ENCODE assay signal across 23 cellular contexts in genomic region chr7:2482725-2483451, GRCh38. TPM values are rescaled to one million over a fixed set of nuclear protein-coding genes. Genes with fewer than 3 reads are reported as not detected.
DNase-seq lines count a peak whose midpoint lies in the region; ATAC-seq and TF ChIP-seq lines count a peak whose summit lies in the region.
"Had no signal": no experiment of that assay in that cellular context is flagged by ENCODE, and none has a peak within 500 bp of the region (broad histone marks: within the 10 kb centered on the region; RNA-seq: fewer than 3 reads in every experiment).

No MANE protein-coding gene starts in this region.

- H3K36me3 ChIP-seq in SU-DHL-6 (ENCODE audit: low read length) (no peaks in the 10 kb centered on the region), smooth muscle cell (ENCODE audit: low read depth) (no peaks in the 10 kb centered on the region)
- H3K36me3 ChIP-seq: uterus had no signal

- H3F3A ChIP-seq in SU-DHL-6 (ENCODE audit: insufficient read depth) (no peaks in the 10 kb centered on the region), smooth muscle cell (ENCODE audit: low read depth) (no peaks in the 10 kb centered on the region)

- peak; percentile 22 for DNase-seq in activated naive CD4-positive, alpha-beta T cell treated with anti-CD3 and anti-CD28 coated beads for 36 hours
- no peak for DNase-seq in activated naive CD4-positive, alpha-beta T cell treated with anti-CD3 and anti-CD28 coated beads, Interleukin-2, amount 50 U/mL, for 16 hours
- DNase-seq in HT1080 (ENCODE audit: low read depth), result peak; percentile 34
- DNase-seq in smooth muscle cell (lab: John Stamatoyannopoulos, UW; ENCODE audit: unreplicated experiment), result no peak
- no peak for DNase-seq in naive thymus-derived CD8-positive, alpha-beta T cell
- no peak for DNase-seq in glomerular visceral epithelial cell (ENCODE audit: extremely low spot score)
- DNase-seq in cortex of kidney (lab: John Stamatoyannopoulos, UW), result no peak
- DNase-seq: activated CD4-positive, alpha-beta T cell treated with anti-CD3 and anti-CD28 coated beads for 36 hours; kidney; NCI-H1436; NK-92 treated with Interleukin-12 subunit alpha and Interleukin-12 subunit beta, amount 100 ng/mL, for 24 hours; stimulated activated naive CD8-positive, alpha-beta T cell treated with anti-CD3 and anti-CD28 coated beads, Interleukin-15, amount 100 ng/mL, for 72 hours; T1000; uterus had no signal

- no peaks in the 10 kb centered on the region for H4K20me1 ChIP-seq in SU-DHL-6 (ENCODE audit: low read depth, low read length)
- no peaks in the 10 kb centered on the region for H4K20me1 ChIP-seq in smooth muscle cell (ENCODE audit: low read depth)

- peaks cover 4% of the 10 kb centered on the region for H3K4me1 ChIP-seq in smooth muscle cell (ENCODE audit: low read depth)

- H3K27me3 Mint-ChIP-seq in activated naive CD4-positive, alpha-beta T cell treated with anti-CD3 and anti-CD28 coated beads for 36 hours (ENCODE audit: low read depth), result no peaks in the 10 kb centered on the region
- H3K27me3 Mint-ChIP-seq in naive thymus-derived CD8-positive, alpha-beta T cell, result peaks cover 0 to 4% (median 0%) of the 10 kb centered on the region in 5 donors
- H3K27me3 Mint-ChIP-seq: activated CD4-positive, alpha-beta T cell treated with anti-CD3 and anti-CD28 coated beads for 36 hours; stimulated activated naive CD8-positive, alpha-beta T cell treated with anti-CD3 and anti-CD28 coated beads, Interleukin-15, amount 100 ng/mL, for 72 hours had no signal

- no peaks in the 10 kb centered on the region for H3K79me2 ChIP-seq in SU-DHL-6 (ENCODE audit: insufficient read depth, low read length)
- H3K79me2 ChIP-seq in smooth muscle cell (ENCODE audit: low read depth), result no peaks in the 10 kb centered on the region
- H3K79me2 ChIP-seq: hepatocyte had no signal

- WGBS in smooth muscle cell (ENCODE audit: low lambda C conversion rate), result 90% methylated on average over 10 of the region's 10 CpGs

- H3K4me2 ChIP-seq in SU-DHL-6 (ENCODE audit: low read depth, low read length, poor library complexity, severe bottlenecking) (no peak overlapping the region), smooth muscle cell (no peak overlapping the region)
- H3K4me2 ChIP-seq: hepatocyte had no signal

- no peaks in the 10 kb centered on the region for H3K36me3 Mint-ChIP-seq in activated naive CD4-positive, alpha-beta T cell treated with anti-CD3 and anti-CD28 coated beads for 36 hours (ENCODE audit: low read depth)
- H3K36me3 Mint-ChIP-seq in naive thymus-derived CD8-positive, alpha-beta T cell, result no peaks in the 10 kb centered on the region
- H3K36me3 Mint-ChIP-seq: CD8-positive, alpha-beta T cell had no signal

- H3K9ac ChIP-seq in SU-DHL-6 (ENCODE audit: low read length) (no peak overlapping the region), smooth muscle cell (ENCODE audit: low read depth) (no peak overlapping the region)

- H3K9me3 ChIP-seq in SU-DHL-6 (ENCODE audit: insufficient read depth, low read length) (no peaks in the 10 kb centered on the region), smooth muscle cell (replicated peaks; ENCODE audit: low read depth) (no peaks in the 10 kb centered on the region)
- H3K9me3 ChIP-seq: uterus had no signal

- peaks cover 8% of the 10 kb centered on the region for H3K9me3 Mint-ChIP-seq in activated naive CD4-positive, alpha-beta T cell treated with anti-CD3 and anti-CD28 coated beads for 36 hours
- H3K9me3 Mint-ChIP-seq in naive thymus-derived CD8-positive, alpha-beta T cell, result peaks cover 0 to 6% (median 0%) of the 10 kb centered on the region in 9 donors
- H3K9me3 Mint-ChIP-seq: activated naive CD4-positive, alpha-beta T cell treated with anti-CD3 and anti-CD28 coated beads, Interleukin-2, amount 50 U/mL, for 72 hours; CD8-positive, alpha-beta T cell had no signal

- H3K27ac ChIP-seq in SU-DHL-6 (ENCODE audit: low read depth, low read length) (no peak overlapping the region), smooth muscle cell (ENCODE audit: low read depth) (no peak overlapping the region)
- H3K27ac ChIP-seq: hepatocyte, uterus had no signal

- H3K27ac Mint-ChIP-seq in activated naive CD4-positive, alpha-beta T cell treated with anti-CD3 and anti-CD28 coated beads for 36 hours, result no peak overlapping the region
- H3K27ac Mint-ChIP-seq in naive thymus-derived CD8-positive, alpha-beta T cell, result no peak overlapping the region
- H3K27ac Mint-ChIP-seq: activated CD4-positive, alpha-beta T cell treated with anti-CD3 and anti-CD28 coated beads for 36 hours; activated naive CD4-positive, alpha-beta T cell treated with anti-CD3 and anti-CD28 coated beads, Interleukin-2, amount 50 U/mL, for 72 hours; CD8-positive, alpha-beta T cell; stimulated activated naive CD8-positive, alpha-beta T cell treated with anti-CD3 and anti-CD28 coated beads, Interleukin-15, amount 100 ng/mL, for 72 hours had no signal

- CTCF ChIA-PET in activated naive CD4-positive, alpha-beta T cell treated with anti-CD3 and anti-CD28 coated beads for 36 hours (lab: Charles Lee), result interaction anchor here (0.5 to 2.1 kb wide), 5 partner anchors 12 to 79 kb away, joined by 3 to 6 read pairs (median 5); no protein-coding TSS in a partner anchor

- H3K27me3 ChIP-seq in SU-DHL-6 (ENCODE audit: low read length) (no peaks in the 10 kb centered on the region), smooth muscle cell (ENCODE audit: low read depth) (no peaks in the 10 kb centered on the region)
- H3K27me3 ChIP-seq: hepatocyte, uterus had no signal

- TF ChIP-seq CTCF in SU-DHL-6 (IDR thresholded peaks at IDR 0.05; ENCODE audit: insufficient read depth, low read length, poor library complexity, severe bottlenecking) (peak; percentile 29), smooth muscle cell (IDR thresholded peaks at IDR 0.05; ENCODE audit: borderline replicate concordance, insufficient read depth, poor library complexity, severe bottlenecking) (peak; percentile 9)

- POLR2A ChIA-PET in naive thymus-derived CD8-positive, alpha-beta T cell (lab: Charles Lee), result interaction anchor here (1.2 to 1.6 kb wide), 2 partner anchors 25 to 37 kb away, joined by 4 to 10 read pairs; no protein-coding TSS in a partner anchor

- no peaks in the 10 kb centered on the region for H3K9me2 ChIP-seq in SU-DHL-6 (replicated peaks; ENCODE audit: insufficient read depth, low read length)

- H2AFZ ChIP-seq in SU-DHL-6 (ENCODE audit: low read depth, low read length, severe bottlenecking) (no peak overlapping the region), smooth muscle cell (ENCODE audit: low read depth) (no peak overlapping the region)
- H2AFZ ChIP-seq: hepatocyte had no signal

- intact Hi-C loops in activated naive CD4-positive, alpha-beta T cell treated with anti-CD3 and anti-CD28 coated beads for 36 hours (cut with micrococcal nuclease), result no loop called here

- H3K4me3 Mint-ChIP-seq in activated naive CD4-positive, alpha-beta T cell treated with anti-CD3 and anti-CD28 coated beads for 36 hours, result no peak overlapping the region
- no peak overlapping the region for H3K4me3 Mint-ChIP-seq in naive thymus-derived CD8-positive, alpha-beta T cell
- H3K4me3 Mint-ChIP-seq: activated CD4-positive, alpha-beta T cell treated with anti-CD3 and anti-CD28 coated beads for 36 hours; CD8-positive, alpha-beta T cell; stimulated activated naive CD8-positive, alpha-beta T cell treated with anti-CD3 and anti-CD28 coated beads, Interleukin-15, amount 100 ng/mL, for 72 hours had no signal

- ATAC-seq in naive thymus-derived CD8-positive, alpha-beta T cell, result no peak
- ATAC-seq: activated CD4-positive, alpha-beta T cell treated with anti-CD3 and anti-CD28 coated beads for 36 hours; activated naive CD4-positive, alpha-beta T cell treated with anti-CD3 and anti-CD28 coated beads, Interleukin-2, amount 50 U/mL, for 72 hours; CD8-positive, alpha-beta T cell; stimulated activated naive CD8-positive, alpha-beta T cell treated with anti-CD3 and anti-CD28 coated beads, Interleukin-15, amount 100 ng/mL, for 72 hours had no signal

- H3K4me1 Mint-ChIP-seq in activated naive CD4-positive, alpha-beta T cell treated with anti-CD3 and anti-CD28 coated beads for 36 hours (ENCODE audit: low read depth), result no peaks in the 10 kb centered on the region
- H3K4me1 Mint-ChIP-seq in naive thymus-derived CD8-positive, alpha-beta T cell, result peaks cover 3 to 8% (median 4%) of the 10 kb centered on the region in 4 donors
- H3K4me1 Mint-ChIP-seq: activated CD4-positive, alpha-beta T cell treated with anti-CD3 and anti-CD28 coated beads for 36 hours had no signal

- H3K4me3 ChIP-seq in SU-DHL-6 (ENCODE audit: insufficient read depth, low read length, poor library complexity, severe bottlenecking) (no peak overlapping the region), smooth muscle cell (no peak overlapping the region)
- H3K4me3 ChIP-seq: hepatocyte, uterus had no signal

RNA-seq across cellular contexts. Expression of gene GRIFIN, which starts 6.7 kb away (rescaled TPM):
- total RNA-seq in activated naive CD4-positive, alpha-beta T cell treated with anti-CD3 and anti-CD28 coated beads for 36 hours, result not detected
- total RNA-seq in HT1080 (2014; rRNA removed; shearing (Covaris generic)), result not detected in 2 replicates
- polyA plus RNA-seq in HT1080 (2015; cell fraction: cytosol; rRNA removed), result not detected in 2 replicates
- not detected in 2 replicates for polyA plus RNA-seq in HT1080 (2015; cell fraction: nucleus; rRNA removed)
- not detected in 2 replicates for total RNA-seq in smooth muscle cell
- not detected in 2 replicates for polyA plus RNA-seq in smooth muscle cell
- not detected for total RNA-seq in naive thymus-derived CD8-positive, alpha-beta T cell
- polyA plus RNA-seq in naive thymus-derived CD8-positive, alpha-beta T cell, result not detected
- total RNA-seq: activated CD4-positive, alpha-beta T cell treated with anti-CD3 and anti-CD28 coated beads for 36 hours; activated naive CD4-positive, alpha-beta T cell treated with anti-CD3 and anti-CD28 coated beads, Interleukin-2, amount 50 U/mL, for 72 hours; CD8-positive, alpha-beta T cell; G401; hepatocyte; kidney; mesenteric fat pad; renal cortical epithelial cell; SK-MEL-5; uterus had no signal
- polyA plus RNA-seq: hepatocyte, neural cell had no signal

RNA-seq across cellular contexts. Expression of gene LFNG, which starts 36.7 kb away (rescaled TPM):
- 10 to 100 TPM; 19.7 to 22.7 TPM for total RNA-seq in activated naive CD4-positive, alpha-beta T cell treated with anti-CD3 and anti-CD28 coated beads for 36 hours
- total RNA-seq in HT1080 (2014; rRNA removed; shearing (Covaris generic)), result 8.0 and 8.3 TPM in 2 replicates
- polyA plus RNA-seq in HT1080 (2015; cell fraction: cytosol; rRNA removed), result 4.3 and 4.7 TPM in 2 replicates
- polyA plus RNA-seq in HT1080 (2015; cell fraction: nucleus; rRNA removed), result 5.1 and 6.2 TPM in 2 replicates
- total RNA-seq in smooth muscle cell, result 9.8 and 19.5 TPM in 2 replicates
- 6.0 and 7.9 TPM in 2 replicates for polyA plus RNA-seq in smooth muscle cell
- total RNA-seq in naive thymus-derived CD8-positive, alpha-beta T cell, result 100 to 1,000 TPM; 151 to 153 TPM
- 1 to 10 TPM in 2 of 3 donors, under 1 TPM in 1; 0.54 to 3.0 (median 1.6) TPM for polyA plus RNA-seq in naive thymus-derived CD8-positive, alpha-beta T cell

Comparison
In these comparisons a context has a peak if more than half of its experiments do, and no peak if none do; other contexts are left out.
1. DNase-seq: peak in activated naive CD4-positive, alpha-beta T cell treated with anti-CD3 and anti-CD28 coated beads for 36 hours (single experiment) and HT1080 (single experiment); none in activated naive CD4-positive, alpha-beta T cell treated with anti-CD3 and anti-CD28 coated beads, Interleukin-2, amount 50 U/mL, for 16 hours (single experiment), smooth muscle cell (single experiment), naive thymus-derived CD8-positive, alpha-beta T cell (0 of 10), glomerular visceral epithelial cell (single experiment) and cortex of kidney (single experiment).